ENCODE assay signal across 8 cellular contexts in genomic region chr12:26524862-26525465, GRCh38.
DNase-seq lines count a peak whose midpoint lies in the region; ATAC-seq, FAIRE-seq and TF ChIP-seq lines count a peak whose summit lies in the region.

No MANE protein-coding gene starts in this region.

- DNase-seq in EL = peak; percentile 18
- DNase-seq in LNCaP clone FGC (ENCODE audit: low read depth) = no peak
- DNase-seq in choroid plexus epithelial cell (ENCODE audit: low read depth) = peak; percentile 68
- peak; percentile 4 for DNase-seq in non-pigmented ciliary epithelial cell (ENCODE audit: low read depth)
- no peak for DNase-seq in frontal cortex (ENCODE audit: low spot score in 2 of 2)

- H3K9me3 Mint-ChIP-seq in stimulated activated memory B cell treated with anti-CD40 and anti-IgM and Interleukin-4, amounts not matched to agents 10 μg/mL and 1 μg/mL and 100 μg/mL, for 72 hours = peaks cover 5% of the 10 kb centered on the region

- ATAC-seq in GM19463 (IDR thresholded peaks at IDR 0.05; ENCODE audit: unreplicated experiment) (no peak), GM21447 (IDR thresholded peaks at IDR 0.05; ENCODE audit: unreplicated experiment) (no peak)
- no peak for ATAC-seq in stimulated activated memory B cell treated with anti-CD40 and anti-IgM and Interleukin-4, amounts not matched to agents 10 μg/mL and 1 μg/mL and 100 μg/mL, for 72 hours

- no peak overlapping the region for H3K4me3 ChIP-seq in LNCaP clone FGC (ENCODE audit: low read depth, low read length)
- no peak overlapping the region for H3K4me3 ChIP-seq in choroid plexus epithelial cell (ENCODE audit: low read depth, low read length)

- TF ChIP-seq CTCF in LNCaP clone FGC (IDR thresholded peaks at IDR 0.05; ENCODE audit: control insufficient read depth, extremely low read depth, insufficient read depth) = peak; percentile 38
- TF ChIP-seq CTCF in choroid plexus epithelial cell (conservative IDR thresholded peaks at IDR 0.05; ENCODE audit: low read depth, low read length) = peak; percentile 74

- peaks cover 15% of the 10 kb centered on the region for H3K4me1 Mint-ChIP-seq in stimulated activated memory B cell treated with anti-CD40 and anti-IgM and Interleukin-4, amounts not matched to agents 10 μg/mL and 1 μg/mL and 100 μg/mL, for 72 hours

- no peak for FAIRE-seq in frontal cortex (lab: Jason Lieb, UNC)

- no peak overlapping the region for H3K27ac Mint-ChIP-seq in stimulated activated memory B cell treated with anti-CD40 and anti-IgM and Interleukin-4, amounts not matched to agents 10 μg/mL and 1 μg/mL and 100 μg/mL, for 72 hours

- no peaks in the 10 kb centered on the region for H3K27me3 Mint-ChIP-seq in stimulated activated memory B cell treated with anti-CD40 and anti-IgM and Interleukin-4, amounts not matched to agents 10 μg/mL and 1 μg/mL and 100 μg/mL, for 72 hours

- H3K4me3 Mint-ChIP-seq in stimulated activated memory B cell treated with anti-CD40 and anti-IgM and Interleukin-4, amounts not matched to agents 10 μg/mL and 1 μg/mL and 100 μg/mL, for 72 hours = no peak overlapping the region

- H3K36me3 Mint-ChIP-seq in stimulated activated memory B cell treated with anti-CD40 and anti-IgM and Interleukin-4, amounts not matched to agents 10 μg/mL and 1 μg/mL and 100 μg/mL, for 72 hours = peaks cover 32% of the 10 kb centered on the region

Comparison
In these comparisons a context has a peak if more than half of its experiments do, and no peak if none do; other contexts are left out.
1. DNase-seq: peak in EL (single experiment), choroid plexus epithelial cell (single experiment) and non-pigmented ciliary epithelial cell (single experiment); none in LNCaP clone FGC (single experiment) and frontal cortex (0 of 2).